Comparison of ENCODE assay signal across 8 cellular contexts in the genomic region with DNA sequence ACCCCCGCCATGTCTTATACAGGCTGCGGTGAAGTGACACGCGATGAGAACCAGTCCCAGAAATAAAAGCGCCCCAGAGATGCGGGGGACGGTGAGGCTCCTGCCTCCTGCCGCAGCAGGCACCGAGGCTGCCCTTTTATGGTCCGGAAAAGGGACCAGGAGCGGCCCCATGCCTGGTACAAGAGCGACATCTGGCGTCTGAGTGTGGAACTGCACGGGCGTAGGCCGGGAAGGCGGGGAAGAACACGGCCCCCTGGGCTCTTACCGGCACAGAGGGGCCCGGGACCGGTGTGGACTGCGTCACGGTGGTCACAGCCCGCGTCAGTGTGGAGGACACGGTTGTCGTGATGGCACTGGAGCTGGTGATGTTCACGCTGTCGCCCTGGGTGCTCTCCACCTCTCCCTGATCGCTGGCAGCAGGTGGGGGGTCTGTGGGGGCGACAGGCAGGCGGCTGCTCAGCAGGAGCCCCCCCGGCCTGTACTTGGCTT. TPM values are rescaled to one million over a fixed set of nuclear protein-coding genes. Genes with fewer than 3 reads are reported as not detected.
A peak's percentile ranks its signal among the peaks of the same experiment; 100 is the strongest.
DNase-seq lines count a peak whose midpoint lies in the region; ATAC-seq and TF ChIP-seq lines count a peak whose summit lies in the region.

No MANE protein-coding gene starts in this region.

- H3K27me3 ChIP-seq in parathyroid adenoma (ENCODE audit: control insufficient read depth, insufficient read depth, low read length), result no peaks in the 10 kb centered on the region

- H3K4me2 ChIP-seq in parathyroid adenoma (ENCODE audit: low read length), result no peak overlapping the region

- H3K9ac ChIP-seq in parathyroid adenoma, result no peak overlapping the region

- peak overlapping the region; percentile 51 for H3K27ac Mint-ChIP-seq in type B pancreatic cell

- H3K4me3 ChIP-seq in parathyroid adenoma (ENCODE audit: low read depth, low read length), result no peak overlapping the region

- H3K4me1 Mint-ChIP-seq in type B pancreatic cell (ENCODE audit: unreplicated experiment), result peaks cover 8% of the 10 kb centered on the region

- no peaks in the 10 kb centered on the region for H3K27me3 Mint-ChIP-seq in type B pancreatic cell

- no peaks in the 10 kb centered on the region for H3K9me3 Mint-ChIP-seq in type B pancreatic cell

- no peaks in the 10 kb centered on the region for H3K79me2 ChIP-seq in parathyroid adenoma

- no peak overlapping the region for H3K4me3 Mint-ChIP-seq in type B pancreatic cell

- no peak overlapping the region for H2AFZ ChIP-seq in parathyroid adenoma

- no peaks in the 10 kb centered on the region for H3K9me3 ChIP-seq in parathyroid adenoma (ENCODE audit: control insufficient read depth, low read length)

- TF ChIP-seq CTCF in parathyroid adenoma (IDR thresholded peaks at IDR 0.05) (peak; percentile 95), type B pancreatic cell (conservative IDR thresholded peaks at IDR 0.05) (peak; percentile 99)

- H3K36me3 Mint-ChIP-seq in type B pancreatic cell, result peaks cover 7% of the 10 kb centered on the region

- ATAC-seq in HG03135 (IDR thresholded peaks at IDR 0.05; ENCODE audit: unreplicated experiment) (peak; percentile 60), GM19452 (IDR thresholded peaks at IDR 0.05; ENCODE audit: unreplicated experiment) (no peak)

- H3K27ac ChIP-seq in parathyroid adenoma, result no peak overlapping the region

- no peaks in the 10 kb centered on the region for H3K36me3 ChIP-seq in parathyroid adenoma (ENCODE audit: control insufficient read depth, insufficient read depth, low read length)

- H3K4me1 ChIP-seq in parathyroid adenoma, result no peaks in the 10 kb centered on the region

- DNase-seq in ELR (ENCODE audit: low read depth) (peak; percentile 62), RPMI8226 (peak; percentile 61), activated gamma-delta T cell treated with Interleukin-2 at 50 U/mL for 16 hours (peak; percentile 78), globus pallidus (ENCODE audit: low spot score) (peak; percentile 47), type B pancreatic cell (ENCODE audit: extremely low spot score, unreplicated experiment) (peak; percentile 90)

RNA-seq across cellular contexts. Expression of a gene that starts 8.9 kb away (rescaled TPM):
- 4.9 and 6.7 TPM in 2 replicates for total RNA-seq in type B pancreatic cell (ENCODE audit: low replicate concordance)

RNA-seq across cellular contexts. Expression of a gene that starts 18.2 kb away (rescaled TPM):
- 81.2 and 98.0 TPM in 2 replicates for total RNA-seq in type B pancreatic cell (ENCODE audit: low replicate concordance)

RNA-seq across cellular contexts. Expression of a gene that starts 18.5 kb away (rescaled TPM):
- total RNA-seq in type B pancreatic cell (ENCODE audit: low replicate concordance), result 73.8 and 82.7 TPM in 2 replicates

RNA-seq across cellular contexts. Expression of a gene that starts 19.2 kb away (rescaled TPM):
- 14.4 and 15.2 TPM in 2 replicates for total RNA-seq in type B pancreatic cell (ENCODE audit: low replicate concordance)

RNA-seq across cellular contexts. Expression of a gene that starts 27.3 kb away (rescaled TPM):
- 7.7 and 8.8 TPM in 2 replicates for total RNA-seq in type B pancreatic cell (ENCODE audit: low replicate concordance)
